ENCODE assay signal across 13 cellular contexts in genomic region chr12:180445-180844, GRCh38. TPM values are rescaled to one million over a fixed set of nuclear protein-coding genes. Genes with fewer than 3 reads are reported as not detected.
A peak's percentile ranks its signal among the peaks of the same experiment; 100 is the strongest.
DNase-seq lines count a peak whose midpoint lies in the region; ATAC-seq and TF ChIP-seq lines count a peak whose summit lies in the region.
"Had no signal": no experiment of that assay in that cellular context is flagged by ENCODE, and none has a peak within 500 bp of the region (broad histone marks: within the 10 kb centered on the region; RNA-seq: fewer than 3 reads in every experiment).

No MANE protein-coding gene starts in this region.

- H3K4me3 ChIP-seq in mesenchymal stem cell (ENCODE audit: insufficient read depth in 1 of 2, low read depth in 1 of 2, low read length in 2 of 2): no peak overlapping the region
- no peak overlapping the region for H3K4me3 ChIP-seq in GM23338

- H4K20me1 ChIP-seq in GM23338 (replicated peaks; ENCODE audit: insufficient read depth): no peaks in the 10 kb centered on the region

- H2BK15ac ChIP-seq in mesenchymal stem cell (ENCODE audit: low read depth, poor library complexity, severe bottlenecking): no peak overlapping the region

- H3K36me3 ChIP-seq in mesenchymal stem cell (ENCODE audit: control insufficient read depth in 1 of 2, insufficient read depth in 2 of 2, low read depth in 1 of 2, low read length in 2 of 2): peaks cover 0 to 3% of the 10 kb centered on the region in 2 experiments
- no peaks in the 10 kb centered on the region; the same call in 1 of the 2 replicates for H3K36me3 ChIP-seq in GM23338 (ENCODE audit: insufficient read depth)
- H3K36me3 ChIP-seq: neutrophil had no signal

- H3K27me3 Mint-ChIP-seq in GM23338 (ENCODE audit: insufficient read depth, low read depth, poor library complexity): peaks cover 7% of the 10 kb centered on the region

- peak overlapping the region; percentile 21 for H4K8ac ChIP-seq in mesenchymal stem cell (ENCODE audit: low read length)

- H3K18ac ChIP-seq in mesenchymal stem cell (ENCODE audit: low read depth in 1 of 2, low read length in 2 of 2): peak overlapping the region in 1 of 2 experiments; percentile 78

- peaks cover 61% of the 10 kb centered on the region for H3K4me1 ChIP-seq in mesenchymal stem cell (ENCODE audit: control insufficient read depth, insufficient read depth, low read depth, low read length)
- H3K4me1 ChIP-seq in GM23338 (ENCODE audit: insufficient read depth): no peaks in the 10 kb centered on the region; the same call in 1 of the 2 replicates

- no peaks in the 10 kb centered on the region for H3K79me2 ChIP-seq in GM23338 (replicated peaks; ENCODE audit: insufficient read depth)

- TF ChIP-seq CTCF in GM23338 (conservative IDR thresholded peaks at IDR 0.05; ENCODE audit: low read depth in 2 of 2): no peak

- H2AK5ac ChIP-seq in mesenchymal stem cell (ENCODE audit: low read length, severe bottlenecking): peak overlapping the region; percentile 61

- no peaks in the 10 kb centered on the region for H3K79me1 ChIP-seq in mesenchymal stem cell (replicated peaks; ENCODE audit: low read length, poor library complexity, severe bottlenecking)

- no peaks in the 10 kb centered on the region for H3K9me2 ChIP-seq in GM23338 (ENCODE audit: insufficient read depth)

- no peaks in the 10 kb centered on the region for H3K9me3 Mint-ChIP-seq in GM23338
- H3K9me3 Mint-ChIP-seq: activated naive CD4-positive, alpha-beta T cell treated with anti-CD3 and anti-CD28 coated beads, Interleukin-2, amount 50 U/mL, for 72 hours; CD4-positive, CD25-positive, alpha-beta regulatory T cell had no signal

- ATAC-seq in HG02981 (IDR thresholded peaks at IDR 0.05; ENCODE audit: unreplicated experiment) (no peak), GM23338 (no peak)

- H3K9ac ChIP-seq in mesenchymal stem cell (ENCODE audit: low read length): no peak overlapping the region

- H3K36me3 Mint-ChIP-seq in GM23338 (ENCODE audit: low read depth): no peaks in the 10 kb centered on the region; the same call in 2 of the 3 replicates
- H3K36me3 Mint-ChIP-seq: activated naive CD4-positive, alpha-beta T cell treated with anti-CD3 and anti-CD28 coated beads, Interleukin-2, amount 50 U/mL, for 72 hours; CD4-positive, CD25-positive, alpha-beta regulatory T cell had no signal

- H3K27ac Mint-ChIP-seq in GM23338: no peak overlapping the region

- no peak overlapping the region for H3K23ac ChIP-seq in mesenchymal stem cell (ENCODE audit: low read length in 2 of 2)

- H3K14ac ChIP-seq in mesenchymal stem cell (ENCODE audit: low read length in 2 of 2): peak overlapping the region in 1 of 2 experiments; percentile 85

- no peak overlapping the region for H4K91ac ChIP-seq in mesenchymal stem cell (ENCODE audit: low read length)

- DNase-seq in CD1c-positive myeloid dendritic cell (ENCODE audit: extremely low spot score) (peak; percentile 77), M059J (ENCODE audit: low read depth) (peak; percentile 33), cerebellar cortex (ENCODE audit: low spot score) (peak; percentile 50), mesenchymal stem cell (peak; percentile 81), SIG-M5 treated with dmso at 0.1 percent for 504 hours (lab: John Stamatoyannopoulos, UW; ENCODE audit: unreplicated experiment) (no peak), GM23338 (ENCODE audit: low spot score) (no peak), germinal center (ENCODE audit: low spot score) (no peak)
- DNase-seq: NCI-H146 had no signal

- peaks cover 0 to under 1% of the 10 kb centered on the region in 2 experiments for H3K27me3 ChIP-seq in mesenchymal stem cell (ENCODE audit: control insufficient read depth in 1 of 2, insufficient read depth in 1 of 2, low read length in 2 of 2)
- H3K27me3 ChIP-seq in GM23338 (ENCODE audit: insufficient read depth): no peaks in the 10 kb centered on the region

- no peak overlapping the region for H2BK5ac ChIP-seq in mesenchymal stem cell (ENCODE audit: low read depth, low read length, poor library complexity, severe bottlenecking)

- no peaks in the 10 kb centered on the region for H3K9me3 ChIP-seq in mesenchymal stem cell (ENCODE audit: control insufficient read depth, low read length)
- H3K9me3 ChIP-seq: neutrophil had no signal

- peak overlapping the region in 1 of 2 experiments; percentile 32 for H3K4ac ChIP-seq in mesenchymal stem cell (ENCODE audit: low read depth in 1 of 2, low read length in 2 of 2)

- no peaks in the 10 kb centered on the region for H3F3A ChIP-seq in GM23338 (replicated peaks; ENCODE audit: low read depth)

- H3K4me3 Mint-ChIP-seq in GM23338: no peak overlapping the region; the same call in 2 of the 3 replicates
- H3K4me3 Mint-ChIP-seq: CD4-positive, CD25-positive, alpha-beta regulatory T cell had no signal

- H3K27ac ChIP-seq in mesenchymal stem cell (ENCODE audit: low read length, poor library complexity, severe bottlenecking): no peak overlapping the region
- no peak overlapping the region for H3K27ac ChIP-seq in GM23338 (ENCODE audit: low read depth)
- H3K27ac ChIP-seq: neutrophil had no signal

- WGBS in mesenchymal stem cell: 42% methylated on average over 7 of the region's 8 CpGs

- H3K4me2 ChIP-seq in mesenchymal stem cell (ENCODE audit: low read length, poor library complexity, severe bottlenecking) (no peak overlapping the region), GM23338 (no peak overlapping the region)

- no peak overlapping the region for H2BK120ac ChIP-seq in mesenchymal stem cell (ENCODE audit: low read depth, low read length)

- H2BK12ac ChIP-seq in mesenchymal stem cell (ENCODE audit: low read length in 2 of 2): peak overlapping the region in 1 of 2 experiments; percentile 76

- H2AFZ ChIP-seq in mesenchymal stem cell (ENCODE audit: low read depth, low read length): peak overlapping the region; percentile 36
- no peak overlapping the region for H2AFZ ChIP-seq in GM23338

- H3K4me1 Mint-ChIP-seq in GM23338: peaks cover 28% of the 10 kb centered on the region

TF ChIP-seq in GM23338, 12 proteins besides CTCF, POLR2A, EP300 and RAD21:
- TF ChIP-seq JUNB (IDR thresholded peaks at IDR 0.05; ENCODE audit: unreplicated experiment): no peak
- TF ChIP-seq, protein P1, sequence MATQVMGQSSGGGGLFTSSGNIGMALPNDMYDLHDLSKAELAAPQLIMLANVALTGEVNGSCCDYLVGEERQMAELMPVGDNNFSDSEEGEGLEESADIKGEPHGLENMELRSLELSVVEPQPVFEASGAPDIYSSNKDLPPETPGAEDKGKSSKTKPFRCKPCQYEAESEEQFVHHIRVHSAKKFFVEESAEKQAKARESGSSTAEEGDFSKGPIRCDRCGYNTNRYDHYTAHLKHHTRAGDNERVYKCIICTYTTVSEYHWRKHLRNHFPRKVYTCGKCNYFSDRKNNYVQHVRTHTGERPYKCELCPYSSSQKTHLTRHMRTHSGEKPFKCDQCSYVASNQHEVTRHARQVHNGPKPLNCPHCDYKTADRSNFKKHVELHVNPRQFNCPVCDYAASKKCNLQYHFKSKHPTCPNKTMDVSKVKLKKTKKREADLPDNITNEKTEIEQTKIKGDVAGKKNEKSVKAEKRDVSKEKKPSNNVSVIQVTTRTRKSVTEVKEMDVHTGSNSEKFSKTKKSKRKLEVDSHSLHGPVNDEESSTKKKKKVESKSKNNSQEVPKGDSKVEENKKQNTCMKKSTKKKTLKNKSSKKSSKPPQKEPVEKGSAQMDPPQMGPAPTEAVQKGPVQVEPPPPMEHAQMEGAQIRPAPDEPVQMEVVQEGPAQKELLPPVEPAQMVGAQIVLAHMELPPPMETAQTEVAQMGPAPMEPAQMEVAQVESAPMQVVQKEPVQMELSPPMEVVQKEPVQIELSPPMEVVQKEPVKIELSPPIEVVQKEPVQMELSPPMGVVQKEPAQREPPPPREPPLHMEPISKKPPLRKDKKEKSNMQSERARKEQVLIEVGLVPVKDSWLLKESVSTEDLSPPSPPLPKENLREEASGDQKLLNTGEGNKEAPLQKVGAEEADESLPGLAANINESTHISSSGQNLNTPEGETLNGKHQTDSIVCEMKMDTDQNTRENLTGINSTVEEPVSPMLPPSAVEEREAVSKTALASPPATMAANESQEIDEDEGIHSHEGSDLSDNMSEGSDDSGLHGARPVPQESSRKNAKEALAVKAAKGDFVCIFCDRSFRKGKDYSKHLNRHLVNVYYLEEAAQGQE (IDR thresholded peaks at IDR 0.05; ENCODE audit: unreplicated experiment): no peak

RNA-seq across cellular contexts. Expression of gene SLC6A12, which starts 33.5 kb away (rescaled TPM):
- total RNA-seq in M059J (2014; rRNA removed; shearing (Covaris generic)): not detected in 2 replicates
- 0.10 TPM for polyA plus RNA-seq in mesenchymal stem cell (2013, experiment 1 of 2)
- polyA plus RNA-seq in mesenchymal stem cell (2013, experiment 2 of 2): 0.08 TPM
- total RNA-seq in GM23338 (2014; rRNA removed; shearing (Covaris generic)): 0.56 and 2.1 TPM in 2 replicates
- 0.43 TPM in 1 of 2 replicates, not detected in the other for polyA plus RNA-seq in GM23338 (2016; fragmentation: Nextera tagmentation; extraction: Ambion mirVana)
- total RNA-seq: activated naive CD4-positive, alpha-beta T cell treated with anti-CD3 and anti-CD28 coated beads, Interleukin-2, amount 50 U/mL, for 72 hours; CD4-positive, CD25-positive, alpha-beta regulatory T cell; T-helper 2 cell treated with Interferon-gamma antibody and Interleukin-4, amounts not matched to agents 100 ng/mL and 5 ng/mL, for 36 hours had no signal
- polyA plus RNA-seq: CD4-positive, CD25-positive, alpha-beta regulatory T cell had no signal

Comparison
In these comparisons a context has a peak if more than half of its experiments do, and no peak if none do; other contexts are left out.
1. DNase-seq: peak in CD1c-positive myeloid dendritic cell (single experiment), M059J (single experiment), cerebellar cortex (single experiment) and mesenchymal stem cell (single experiment); none in SIG-M5 treated with dmso at 0.1 percent for 504 hours (single experiment), GM23338 (single experiment) and germinal center (single experiment).